ENCODE assay signal across 1 cellular context in genomic region chr13:46134494-46134893, GRCh38.
TF ChIP-seq lines count a peak whose summit lies in the region.

No MANE protein-coding gene starts in this region.

TF ChIP-seq in HepG2, 621 proteins besides CTCF, POLR2A, EP300 and RAD21:
- TF ChIP-seq SCMH1 (CRISPR knock-in tag; IDR thresholded peaks at IDR 0.05; ENCODE audit: borderline replicate concordance) = no peak
- no peak for TF ChIP-seq ZFP82 (CRISPR knock-in tag; IDR thresholded peaks at IDR 0.05; ENCODE audit: borderline replicate concordance)
- TF ChIP-seq MAFK (conservative IDR thresholded peaks at IDR 0.05 in 1 of 2, IDR thresholded peaks at IDR 0.05 in 1 of 2; ENCODE audit: low read length in 2 of 2) = peak; percentile 62 to 87; a peak in 3 of 4 replicates
- TF ChIP-seq MAFF (IDR thresholded peaks at IDR 0.05; ENCODE audit: low read depth, low read length) = peak; percentile 72
TF ChIP-seq in HepG2: peak in this region for 2.
